In genomic region chr3:123066896-123067688, GRCh38 we compare ENCODE assay signal across 1 cellular context.
TF ChIP-seq lines count a peak whose summit lies in the region.

PDIA5 (plus strand) TSS chr3:123067025; CDS start chr3:123067165, 140 bp downstream.

TF ChIP-seq in HEK293, 187 proteins besides CTCF, POLR2A, EP300 and RAD21 (continued from another document and continues in another):
- TF ChIP-seq ZNF501 (tag by site-specific recombination; IDR thresholded peaks at IDR 0.05) (peak; percentile 69), GLI2 (tag by site-specific recombination; IDR thresholded peaks at IDR 0.05; ENCODE audit: borderline replicate concordance, low read depth) (no peak), ZNF433 (tag by site-specific recombination; IDR thresholded peaks at IDR 0.05; ENCODE audit: low read depth) (no peak), ZNF585B (tag by site-specific recombination; IDR thresholded peaks at IDR 0.05) (no peak), ZNF324 (tag by site-specific recombination; IDR thresholded peaks at IDR 0.05) (no peak), HOXC10 (CRISPR knock-in tag; IDR thresholded peaks at IDR 0.05) (0 out of 2 replicates have a peak, but pooled peaks have one; percentile 73), ZNF768 (tag by site-specific recombination; IDR thresholded peaks at IDR 0.05) (no peak), ZNF571 (tag by site-specific recombination; IDR thresholded peaks at IDR 0.05) (no peak), ZSCAN23 (tag by site-specific recombination; IDR thresholded peaks at IDR 0.05) (no peak), GFI1B (tag by site-specific recombination; IDR thresholded peaks at IDR 0.05) (no peak), ZSCAN30 (tag by site-specific recombination; IDR thresholded peaks at IDR 0.05) (no peak), FEZF1 (tag by site-specific recombination; IDR thresholded peaks at IDR 0.05) (peak; percentile 79), ZNF426 (tag by site-specific recombination; IDR thresholded peaks at IDR 0.05) (no peak), AEBP2 (tag by site-specific recombination; IDR thresholded peaks at IDR 0.05; ENCODE audit: borderline replicate concordance) (no peak), ZNF350 (tag by site-specific recombination; IDR thresholded peaks at IDR 0.05) (no peak), ZNF184 (tag by site-specific recombination; IDR thresholded peaks at IDR 0.05) (no peak), ZNF169 (tag by site-specific recombination; IDR thresholded peaks at IDR 0.05) (no peak), ZNF704 (tag by site-specific recombination; IDR thresholded peaks at IDR 0.05) (no peak), ZNF280C (tag by site-specific recombination; IDR thresholded peaks at IDR 0.05) (no peak), ZNF266 (tag by site-specific recombination; IDR thresholded peaks at IDR 0.05; ENCODE audit: low read depth) (no peak), ZNF521 (tag by site-specific recombination; IDR thresholded peaks at IDR 0.05) (no peak), ZNF510 (tag by site-specific recombination; IDR thresholded peaks at IDR 0.05; ENCODE audit: insufficient replicate concordance) (no peak), GLI4 (tag by site-specific recombination; IDR thresholded peaks at IDR 0.05) (no peak), ZNF211 (tag by site-specific recombination; IDR thresholded peaks at IDR 0.05; ENCODE audit: low read depth) (no peak), SP7 (tag by site-specific recombination; IDR thresholded peaks at IDR 0.05) (no peak; the same call in 1 of the 2 replicates), HIC1 (tag by site-specific recombination; IDR thresholded peaks at IDR 0.05) (peak; percentile 95), ZNF274 (IDR thresholded peaks at IDR 0.05; ENCODE audit: low read length) (no peak), ZNF274 (tag by site-specific recombination; IDR thresholded peaks at IDR 0.05; ENCODE audit: borderline replicate concordance) (no peak), YY1 (tag by site-specific recombination; IDR thresholded peaks at IDR 0.05) (no peak), ZNF76 (tag by site-specific recombination; IDR thresholded peaks at IDR 0.05; ENCODE audit: borderline replicate concordance, low read depth) (peak; percentile 95), ZNF626 (tag by site-specific recombination; IDR thresholded peaks at IDR 0.05) (no peak), ZFP3 (tag by site-specific recombination; IDR thresholded peaks at IDR 0.05; ENCODE audit: low read depth) (no peak), KLF7 (tag by site-specific recombination; IDR thresholded peaks at IDR 0.05; ENCODE audit: borderline replicate concordance) (no peak), ZNF707 (tag by site-specific recombination; IDR thresholded peaks at IDR 0.05) (no peak), ZNF776 (tag by site-specific recombination; IDR thresholded peaks at IDR 0.05; ENCODE audit: borderline replicate concordance) (no peak), ZSCAN16 (tag by site-specific recombination; IDR thresholded peaks at IDR 0.05) (no peak), ZNF133 (tag by site-specific recombination; IDR thresholded peaks at IDR 0.05) (no peak), ZNF239 (tag by site-specific recombination; IDR thresholded peaks at IDR 0.05) (no peak), SCRT2 (tag by site-specific recombination; IDR thresholded peaks at IDR 0.05) (peak; percentile 76), MYNN (tag by site-specific recombination; IDR thresholded peaks at IDR 0.05; ENCODE audit: borderline replicate concordance) (no peak), ZNF837 (tag by site-specific recombination; IDR thresholded peaks at IDR 0.05) (no peak), ZNF174 (tag by site-specific recombination; IDR thresholded peaks at IDR 0.05) (no peak), ZNF121 (tag by site-specific recombination; IDR thresholded peaks at IDR 0.05) (no peak), ZNF645 (tag by site-specific recombination; IDR thresholded peaks at IDR 0.05) (no peak), ZNF629 (tag by site-specific recombination; IDR thresholded peaks at IDR 0.05) (0 out of 2 replicates have a peak, but pooled peaks have one; percentile 9), ZNF658 (tag by site-specific recombination; IDR thresholded peaks at IDR 0.05) (no peak), ZNF530 (tag by site-specific recombination; IDR thresholded peaks at IDR 0.05; ENCODE audit: low read depth) (no peak)
- TF ChIP-seq, protein P1, sequence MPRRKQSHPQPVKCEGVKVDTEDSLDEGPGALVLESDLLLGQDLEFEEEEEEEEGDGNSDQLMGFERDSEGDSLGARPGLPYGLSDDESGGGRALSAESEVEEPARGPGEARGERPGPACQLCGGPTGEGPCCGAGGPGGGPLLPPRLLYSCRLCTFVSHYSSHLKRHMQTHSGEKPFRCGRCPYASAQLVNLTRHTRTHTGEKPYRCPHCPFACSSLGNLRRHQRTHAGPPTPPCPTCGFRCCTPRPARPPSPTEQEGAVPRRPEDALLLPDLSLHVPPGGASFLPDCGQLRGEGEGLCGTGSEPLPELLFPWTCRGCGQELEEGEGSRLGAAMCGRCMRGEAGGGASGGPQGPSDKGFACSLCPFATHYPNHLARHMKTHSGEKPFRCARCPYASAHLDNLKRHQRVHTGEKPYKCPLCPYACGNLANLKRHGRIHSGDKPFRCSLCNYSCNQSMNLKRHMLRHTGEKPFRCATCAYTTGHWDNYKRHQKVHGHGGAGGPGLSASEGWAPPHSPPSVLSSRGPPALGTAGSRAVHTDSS (tag by site-specific recombination; IDR thresholded peaks at IDR 0.05) = no peak
- TF ChIP-seq, protein P2, sequence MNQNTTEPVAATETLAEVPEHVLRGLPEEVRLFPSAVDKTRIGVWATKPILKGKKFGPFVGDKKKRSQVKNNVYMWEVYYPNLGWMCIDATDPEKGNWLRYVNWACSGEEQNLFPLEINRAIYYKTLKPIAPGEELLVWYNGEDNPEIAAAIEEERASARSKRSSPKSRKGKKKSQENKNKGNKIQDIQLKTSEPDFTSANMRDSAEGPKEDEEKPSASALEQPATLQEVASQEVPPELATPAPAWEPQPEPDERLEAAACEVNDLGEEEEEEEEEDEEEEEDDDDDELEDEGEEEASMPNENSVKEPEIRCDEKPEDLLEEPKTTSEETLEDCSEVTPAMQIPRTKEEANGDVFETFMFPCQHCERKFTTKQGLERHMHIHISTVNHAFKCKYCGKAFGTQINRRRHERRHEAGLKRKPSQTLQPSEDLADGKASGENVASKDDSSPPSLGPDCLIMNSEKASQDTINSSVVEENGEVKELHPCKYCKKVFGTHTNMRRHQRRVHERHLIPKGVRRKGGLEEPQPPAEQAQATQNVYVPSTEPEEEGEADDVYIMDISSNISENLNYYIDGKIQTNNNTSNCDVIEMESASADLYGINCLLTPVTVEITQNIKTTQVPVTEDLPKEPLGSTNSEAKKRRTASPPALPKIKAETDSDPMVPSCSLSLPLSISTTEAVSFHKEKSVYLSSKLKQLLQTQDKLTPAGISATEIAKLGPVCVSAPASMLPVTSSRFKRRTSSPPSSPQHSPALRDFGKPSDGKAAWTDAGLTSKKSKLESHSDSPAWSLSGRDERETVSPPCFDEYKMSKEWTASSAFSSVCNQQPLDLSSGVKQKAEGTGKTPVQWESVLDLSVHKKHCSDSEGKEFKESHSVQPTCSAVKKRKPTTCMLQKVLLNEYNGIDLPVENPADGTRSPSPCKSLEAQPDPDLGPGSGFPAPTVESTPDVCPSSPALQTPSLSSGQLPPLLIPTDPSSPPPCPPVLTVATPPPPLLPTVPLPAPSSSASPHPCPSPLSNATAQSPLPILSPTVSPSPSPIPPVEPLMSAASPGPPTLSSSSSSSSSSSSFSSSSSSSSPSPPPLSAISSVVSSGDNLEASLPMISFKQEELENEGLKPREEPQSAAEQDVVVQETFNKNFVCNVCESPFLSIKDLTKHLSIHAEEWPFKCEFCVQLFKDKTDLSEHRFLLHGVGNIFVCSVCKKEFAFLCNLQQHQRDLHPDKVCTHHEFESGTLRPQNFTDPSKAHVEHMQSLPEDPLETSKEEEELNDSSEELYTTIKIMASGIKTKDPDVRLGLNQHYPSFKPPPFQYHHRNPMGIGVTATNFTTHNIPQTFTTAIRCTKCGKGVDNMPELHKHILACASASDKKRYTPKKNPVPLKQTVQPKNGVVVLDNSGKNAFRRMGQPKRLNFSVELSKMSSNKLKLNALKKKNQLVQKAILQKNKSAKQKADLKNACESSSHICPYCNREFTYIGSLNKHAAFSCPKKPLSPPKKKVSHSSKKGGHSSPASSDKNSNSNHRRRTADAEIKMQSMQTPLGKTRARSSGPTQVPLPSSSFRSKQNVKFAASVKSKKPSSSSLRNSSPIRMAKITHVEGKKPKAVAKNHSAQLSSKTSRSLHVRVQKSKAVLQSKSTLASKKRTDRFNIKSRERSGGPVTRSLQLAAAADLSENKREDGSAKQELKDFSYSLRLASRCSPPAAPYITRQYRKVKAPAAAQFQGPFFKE (tag by site-specific recombination; IDR thresholded peaks at IDR 0.05; ENCODE audit: borderline replicate concordance) = 0 out of 2 replicates have a peak, but pooled peaks have one; percentile 36
- TF ChIP-seq, protein P3, sequence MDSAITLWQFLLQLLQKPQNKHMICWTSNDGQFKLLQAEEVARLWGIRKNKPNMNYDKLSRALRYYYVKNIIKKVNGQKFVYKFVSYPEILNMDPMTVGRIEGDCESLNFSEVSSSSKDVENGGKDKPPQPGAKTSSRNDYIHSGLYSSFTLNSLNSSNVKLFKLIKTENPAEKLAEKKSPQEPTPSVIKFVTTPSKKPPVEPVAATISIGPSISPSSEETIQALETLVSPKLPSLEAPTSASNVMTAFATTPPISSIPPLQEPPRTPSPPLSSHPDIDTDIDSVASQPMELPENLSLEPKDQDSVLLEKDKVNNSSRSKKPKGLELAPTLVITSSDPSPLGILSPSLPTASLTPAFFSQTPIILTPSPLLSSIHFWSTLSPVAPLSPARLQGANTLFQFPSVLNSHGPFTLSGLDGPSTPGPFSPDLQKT (IDR thresholded peaks at IDR 0.05; ENCODE audit: borderline replicate concordance, low read depth, low read length) = no peak
- TF ChIP-seq, protein P4, sequence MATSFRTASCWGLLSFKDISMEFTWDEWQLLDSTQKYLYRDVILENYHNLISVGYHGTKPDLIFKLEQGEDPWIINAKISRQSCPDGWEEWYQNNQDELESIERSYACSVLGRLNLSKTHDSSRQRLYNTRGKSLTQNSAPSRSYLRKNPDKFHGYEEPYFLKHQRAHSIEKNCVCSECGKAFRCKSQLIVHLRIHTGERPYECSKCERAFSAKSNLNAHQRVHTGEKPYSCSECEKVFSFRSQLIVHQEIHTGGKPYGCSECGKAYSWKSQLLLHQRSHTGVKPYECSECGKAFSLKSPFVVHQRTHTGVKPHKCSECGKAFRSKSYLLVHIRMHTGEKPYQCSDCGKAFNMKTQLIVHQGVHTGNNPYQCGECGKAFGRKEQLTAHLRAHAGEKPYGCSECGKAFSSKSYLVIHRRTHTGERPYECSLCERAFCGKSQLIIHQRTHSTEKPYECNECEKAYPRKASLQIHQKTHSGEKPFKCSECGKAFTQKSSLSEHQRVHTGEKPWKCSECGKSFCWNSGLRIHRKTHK (tag by site-specific recombination; IDR thresholded peaks at IDR 0.05) = no peak
